ENCODE assay signal across 8 cellular contexts in genomic region chrX:1537031-1537715, GRCh38. TPM values are rescaled to one million over a fixed set of nuclear protein-coding genes. Genes with fewer than 3 reads are reported as not detected.
DNase-seq lines count a peak whose midpoint lies in the region; ATAC-seq and TF ChIP-seq lines count a peak whose summit lies in the region.

Gene P2RY8 (minus strand): TSS chrX:1537185. CDS start chrX:1466558, 70,627 bp downstream.

- H3K36me3 ChIP-seq in effector memory CD4-positive, alpha-beta T cell (ENCODE audit: control insufficient read depth, insufficient read depth, low read length): peaks cover 3% of the 10 kb centered on the region
- H3K36me3 ChIP-seq in gastrocnemius medialis: no peaks in the 10 kb centered on the region

- peaks cover 7% of the 10 kb centered on the region for H3K4me1 ChIP-seq in effector memory CD4-positive, alpha-beta T cell (ENCODE audit: control insufficient read depth, insufficient read depth, low read length, poor library complexity, severe bottlenecking)
- no peaks in the 10 kb centered on the region for H3K4me1 ChIP-seq in gastrocnemius medialis

- in situ Hi-C loops in gastrocnemius medialis (cut with MboI; ENCODE audit: low sequenced_read_pairs in 4 of 4): no loop called here

- peaks cover 3% of the 10 kb centered on the region; the same call in 1 of the 2 replicates for H3K9me3 Mint-ChIP-seq in HFFc6

- H3K27me3 Mint-ChIP-seq in HFFc6 (ENCODE audit: insufficient read depth): peaks cover 8% of the 10 kb centered on the region; the same call in 1 of the 2 replicates

- no peaks in the 10 kb centered on the region for H3K36me3 Mint-ChIP-seq in HFFc6 (ENCODE audit: low read depth)

- TF ChIP-seq CTCF in HFFc6 (IDR thresholded peaks at IDR 0.05) (no peak), gastrocnemius medialis (IDR thresholded peaks at IDR 0.05 in 4 of 5, conservative IDR thresholded peaks at IDR 0.05 in 1 of 5) (no peak)

- intact Hi-C loops in gastrocnemius medialis (cut with DNase I; ENCODE audit: low total_unique reads): loop anchor here (10.0 kb wide), 1 partner anchor 52 kb away; no protein-coding TSS in a partner anchor

- TF ChIP-seq POLR2A in GM15510 (IDR thresholded peaks at IDR 0.05; ENCODE audit: borderline replicate concordance, extremely low read depth, insufficient read length) (peak; percentile 79), gastrocnemius medialis (IDR thresholded peaks at IDR 0.05) (no peak)

- H3K27ac Mint-ChIP-seq in HFFc6: no peak within 1 kb of the TSS

- no peaks in the 10 kb centered on the region for H3K9me3 ChIP-seq in effector memory CD4-positive, alpha-beta T cell (ENCODE audit: control insufficient read depth, low read length)
- no peaks in the 10 kb centered on the region for H3K9me3 ChIP-seq in gastrocnemius medialis

- H3K4me3 Mint-ChIP-seq in HFFc6: peak within 1 kb of the TSS; percentile 56; the same call in 1 of the 2 replicates

- H3K27me3 ChIP-seq in effector memory CD4-positive, alpha-beta T cell (replicated peaks; ENCODE audit: control insufficient read depth, insufficient read depth, low read length, poor library complexity, severe bottlenecking): no peaks in the 10 kb centered on the region
- no peaks in the 10 kb centered on the region for H3K27me3 ChIP-seq in gastrocnemius medialis

- peak; percentile 21 to 70 for ATAC-seq in gastrocnemius medialis

- peaks cover 8% of the 10 kb centered on the region; the same call in 1 of the 2 replicates for H3K4me1 Mint-ChIP-seq in HFFc6 (ENCODE audit: low read depth)

- peak within 1 kb of the TSS; percentile 79 for H3K27ac ChIP-seq in effector memory CD4-positive, alpha-beta T cell (ENCODE audit: insufficient read depth, low read length, poor library complexity, severe bottlenecking)
- H3K27ac ChIP-seq in gastrocnemius medialis: peak within 1 kb of the TSS in 3 of 4 donors; percentile 45 to 63 (median 60)

- H3K4me3 ChIP-seq in effector memory CD4-positive, alpha-beta T cell (ENCODE audit: insufficient read depth, low read depth, low read length, poor library complexity, severe bottlenecking): peak within 1 kb of the TSS; percentile 71
- peak within 1 kb of the TSS; percentile 35 to 51 (median 42) for H3K4me3 ChIP-seq in gastrocnemius medialis

- no peak for DNase-seq in HFFc6
- peak; percentile 88 for DNase-seq in NAMALWA (ENCODE audit: low spot score)
- DNase-seq in activated CD4-positive, alpha-beta T cell treated with anti-CD3 and anti-CD28 coated beads, Interleukin-2, amount 50 U/mL, for 4 hours: peak; percentile 73 to 75
- peak; percentile 52 to 67 (median 54) for DNase-seq in effector memory CD4-positive, alpha-beta T cell
- DNase-seq in gastrocnemius medialis: peak; percentile 38
- no peak for DNase-seq in HK-2 (ENCODE audit: unreplicated experiment)
- DNase-seq in DMS153 (lab: John Stamatoyannopoulos, UW): no peak

RNA-seq across cellular contexts. Expression of gene P2RY8, which starts in this region (rescaled TPM):
- total RNA-seq in HFFc6 (2021; fragmentation: NEBNext Ultra II Directional; extraction: Animal tissue kit (Norgen Biotek cat#: 25700)): not detected
- total RNA-seq in gastrocnemius medialis: 1 to 10 TPM in 1 of 4 donors, under 1 TPM in 3; 0.36 to 1.1 (median 0.62) TPM

Comparison
In these comparisons a context has a peak if more than half of its experiments do, and no peak if none do; other contexts are left out.
1. DNase-seq: peak in NAMALWA (single experiment), activated CD4-positive, alpha-beta T cell treated with anti-CD3 and anti-CD28 coated beads, Interleukin-2, amount 50 U/mL, for 4 hours (2 of 2), effector memory CD4-positive, alpha-beta T cell (3 of 3) and gastrocnemius medialis (2 of 2); none in HFFc6 (single experiment), HK-2 (single experiment) and DMS153 (single experiment).